20 cellular contexts compared by ENCODE assay signal in the genomic region with DNA sequence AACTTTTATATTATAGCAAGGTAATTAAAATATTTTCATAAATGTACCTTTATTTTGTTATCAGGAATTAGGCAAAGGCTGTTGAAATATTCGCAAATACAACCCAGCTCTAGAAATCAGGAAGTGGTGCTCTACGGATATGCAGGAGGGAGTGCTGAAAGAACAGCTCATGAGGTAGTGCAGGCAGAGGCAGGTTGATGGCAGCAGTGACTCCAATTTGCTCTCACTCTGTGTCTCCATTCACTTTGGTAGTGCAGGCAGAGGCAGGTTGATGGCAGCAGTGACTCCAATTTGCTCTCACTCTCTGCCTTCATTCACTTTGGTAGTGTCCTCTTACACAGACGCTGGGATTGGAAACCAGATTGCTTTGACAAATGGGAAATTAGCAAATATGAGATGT.
DNase-seq lines count a peak whose midpoint lies in the region; ATAC-seq and TF ChIP-seq lines count a peak whose summit lies in the region.
"Had no signal": no experiment of that assay in that cellular context is flagged by ENCODE, and none has a peak within 500 bp of the region (broad histone marks: within the 10 kb centered on the region; RNA-seq: fewer than 3 reads in every experiment).

No MANE protein-coding gene starts in this region.

- H3K27ac ChIP-seq in SK-N-SH (ENCODE audit: low read depth in 2 of 2, low read length in 1 of 2) (no peak overlapping the region), mesendoderm (ENCODE audit: low read depth, low read length) (no peak overlapping the region)
- H3K27ac ChIP-seq: adrenal gland, esophagus muscularis mucosa, RWPE1 had no signal

- H4K8ac ChIP-seq in mesendoderm (ENCODE audit: low read depth, low read length), result no peak overlapping the region

- CTCF ChIA-PET in SK-N-SH (lab: Yijun Ruan, JAX), result no interaction called here

- no peaks in the 10 kb centered on the region for H3K79me1 ChIP-seq in mesendoderm (ENCODE audit: low read length)

- no peaks in the 10 kb centered on the region for H3K9me3 ChIP-seq in SK-N-SH
- H3K9me3 ChIP-seq: adrenal gland, esophagus muscularis mucosa, MG63 had no signal

- H3K4me1 ChIP-seq in SK-N-SH (ENCODE audit: control insufficient read depth in 1 of 2, insufficient read depth in 2 of 2, low read depth in 1 of 2, low read length in 1 of 2), result no peaks in the 10 kb centered on the region
- H3K4me1 ChIP-seq in mesendoderm (ENCODE audit: control insufficient read depth, low read depth, low read length), result no peaks in the 10 kb centered on the region
- H3K4me1 ChIP-seq: adrenal gland, esophagus muscularis mucosa had no signal

- H3K56ac ChIP-seq in mesendoderm (ENCODE audit: low read length), result no peak overlapping the region

- H2BK15ac ChIP-seq in mesendoderm (replicated peaks; ENCODE audit: low read depth), result no peak overlapping the region

- H3K79me2 ChIP-seq in SK-N-SH (ENCODE audit: insufficient read depth) (no peaks in the 10 kb centered on the region), mesendoderm (ENCODE audit: control insufficient read depth, insufficient read depth, low read length) (no peaks in the 10 kb centered on the region)

- H3K18ac ChIP-seq in mesendoderm (ENCODE audit: low read length), result no peak overlapping the region

- H4K20me1 ChIP-seq in SK-N-SH (ENCODE audit: insufficient read depth), result no peaks in the 10 kb centered on the region

- no peaks in the 10 kb centered on the region for H3K27me3 ChIP-seq in SK-N-SH (ENCODE audit: insufficient read depth)
- H3K27me3 ChIP-seq in mesendoderm (ENCODE audit: insufficient read depth, low read length, poor library complexity), result no peaks in the 10 kb centered on the region
- H3K27me3 ChIP-seq: adrenal gland, esophagus muscularis mucosa, MG63 had no signal

- H3K9me2 ChIP-seq in SK-N-SH, result no peaks in the 10 kb centered on the region

- TF ChIP-seq EP300 in SK-N-SH (IDR thresholded peaks at IDR 0.05; ENCODE audit: borderline replicate concordance in 1 of 2, low read depth in 1 of 2, low read length in 1 of 2), result no peak

- peak; percentile 36 for DNase-seq in ELF-1 (ENCODE audit: low read depth, low spot score)
- DNase-seq in M059J (ENCODE audit: low read depth), result peak; percentile 40
- no peak for DNase-seq in SK-N-SH
- DNase-seq in mesendoderm, result peak; percentile 67
- DNase-seq in NCI-H2196 (lab: John Stamatoyannopoulos, UW; ENCODE audit: unreplicated experiment), result no peak
- DNase-seq: activated CD4-positive, alpha-beta T cell treated with anti-CD3 and anti-CD28 coated beads, Interleukin-2, amount 50 U/mL, for 4 hours; activated T-cell treated with anti-CD3 and anti-CD28 coated beads, Interleukin-2, amount 50 U/mL, for 72 hours; adrenal gland; CD8-positive, alpha-beta memory T cell; left ventricle myocardium superior; MG63; NCI-H446 treated with DMSO at 0.1 percent for 48 hours; stimulated activated naive CD4-positive, alpha-beta T cell treated with Interleukin-2 at 50 U/mL for 16 hours; T1000 had no signal

- no peaks in the 10 kb centered on the region for H3K36me3 ChIP-seq in SK-N-SH (replicated peaks in 1 of 2; ENCODE audit: control insufficient read depth in 1 of 2, insufficient read depth in 2 of 2, low read length in 1 of 2)
- H3K36me3 ChIP-seq in mesendoderm (ENCODE audit: control insufficient read depth, insufficient read depth, low read length), result no peaks in the 10 kb centered on the region
- H3K36me3 ChIP-seq: adrenal gland, esophagus muscularis mucosa, MG63 had no signal

- no peak overlapping the region for H2BK5ac ChIP-seq in mesendoderm (ENCODE audit: low read length)

- WGBS in SK-N-SH (ENCODE audit: low lambda C conversion rate), result 43% methylated on average over 3 of the region's 3 CpGs
- no CpG with 5 or more reads among the region's 3 CpGs for WGBS in mesendoderm (ENCODE audit: extremely low coverage, insufficient coverage, low lambda C conversion rate)

- H3K4me3 ChIP-seq in SK-N-SH (ENCODE audit: low read depth in 2 of 2, low read length in 1 of 2) (no peak overlapping the region), mesendoderm (ENCODE audit: low read length) (no peak overlapping the region)
- H3K4me3 ChIP-seq: adrenal gland, esophagus muscularis mucosa, MG63 had no signal

- TF ChIP-seq CTCF in SK-N-SH (IDR thresholded peaks at IDR 0.05), result no peak

- no peak for ATAC-seq in HG03521 (IDR thresholded peaks at IDR 0.05; ENCODE audit: unreplicated experiment)
- no peak for ATAC-seq in HG03280 (IDR thresholded peaks at IDR 0.05; ENCODE audit: unreplicated experiment)
- ATAC-seq: activated T-cell treated with anti-CD3 and anti-CD28 coated beads, Interleukin-2, amount 50 U/mL, for 72 hours; left ventricle myocardium superior; natural killer cell treated with Interleukin-12 subunit alpha and Interleukin-12 subunit beta and Interleukin-15 and Interleukin-18, amount 100 ng/mL, for 72 hours; sciatic nerve had no signal

- H2AK5ac ChIP-seq in mesendoderm (ENCODE audit: low read length), result no peak overlapping the region

- H2BK120ac ChIP-seq in mesendoderm (ENCODE audit: low read depth, low read length), result no peak overlapping the region

- H3K4ac ChIP-seq in mesendoderm (ENCODE audit: low read depth, low read length), result no peak overlapping the region

- no peaks in the 10 kb centered on the region for H3F3A ChIP-seq in SK-N-SH (replicated peaks; ENCODE audit: insufficient read depth)

- POLR2A ChIA-PET in SK-N-SH (lab: Yijun Ruan, JAX), result no interaction called here

- no peak overlapping the region for H3K23ac ChIP-seq in mesendoderm (ENCODE audit: low read length)

- TF ChIP-seq RAD21 in SK-N-SH (IDR thresholded peaks at IDR 0.05; ENCODE audit: low read length), result 0 out of 2 replicates have a peak, but pooled peaks have one; percentile 21

- H3K4me2 ChIP-seq in SK-N-SH (no peak overlapping the region), mesendoderm (ENCODE audit: low read length) (no peak overlapping the region)

- no peak overlapping the region for H4K5ac ChIP-seq in mesendoderm (ENCODE audit: low read length)

- H2AFZ ChIP-seq in SK-N-SH (ENCODE audit: low read depth), result no peak overlapping the region

- H3K9ac ChIP-seq in SK-N-SH (no peak overlapping the region), mesendoderm (ENCODE audit: low read length) (no peak overlapping the region)

TF ChIP-seq in SK-N-SH, 30 proteins besides CTCF, POLR2A, EP300 and RAD21:
- TF ChIP-seq, protein P1, sequence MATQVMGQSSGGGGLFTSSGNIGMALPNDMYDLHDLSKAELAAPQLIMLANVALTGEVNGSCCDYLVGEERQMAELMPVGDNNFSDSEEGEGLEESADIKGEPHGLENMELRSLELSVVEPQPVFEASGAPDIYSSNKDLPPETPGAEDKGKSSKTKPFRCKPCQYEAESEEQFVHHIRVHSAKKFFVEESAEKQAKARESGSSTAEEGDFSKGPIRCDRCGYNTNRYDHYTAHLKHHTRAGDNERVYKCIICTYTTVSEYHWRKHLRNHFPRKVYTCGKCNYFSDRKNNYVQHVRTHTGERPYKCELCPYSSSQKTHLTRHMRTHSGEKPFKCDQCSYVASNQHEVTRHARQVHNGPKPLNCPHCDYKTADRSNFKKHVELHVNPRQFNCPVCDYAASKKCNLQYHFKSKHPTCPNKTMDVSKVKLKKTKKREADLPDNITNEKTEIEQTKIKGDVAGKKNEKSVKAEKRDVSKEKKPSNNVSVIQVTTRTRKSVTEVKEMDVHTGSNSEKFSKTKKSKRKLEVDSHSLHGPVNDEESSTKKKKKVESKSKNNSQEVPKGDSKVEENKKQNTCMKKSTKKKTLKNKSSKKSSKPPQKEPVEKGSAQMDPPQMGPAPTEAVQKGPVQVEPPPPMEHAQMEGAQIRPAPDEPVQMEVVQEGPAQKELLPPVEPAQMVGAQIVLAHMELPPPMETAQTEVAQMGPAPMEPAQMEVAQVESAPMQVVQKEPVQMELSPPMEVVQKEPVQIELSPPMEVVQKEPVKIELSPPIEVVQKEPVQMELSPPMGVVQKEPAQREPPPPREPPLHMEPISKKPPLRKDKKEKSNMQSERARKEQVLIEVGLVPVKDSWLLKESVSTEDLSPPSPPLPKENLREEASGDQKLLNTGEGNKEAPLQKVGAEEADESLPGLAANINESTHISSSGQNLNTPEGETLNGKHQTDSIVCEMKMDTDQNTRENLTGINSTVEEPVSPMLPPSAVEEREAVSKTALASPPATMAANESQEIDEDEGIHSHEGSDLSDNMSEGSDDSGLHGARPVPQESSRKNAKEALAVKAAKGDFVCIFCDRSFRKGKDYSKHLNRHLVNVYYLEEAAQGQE (IDR thresholded peaks at IDR 0.05; ENCODE audit: low read depth, low read length), result peak; percentile 89
- no peak for TF ChIP-seq RXRA (IDR thresholded peaks at IDR 0.05; ENCODE audit: borderline replicate concordance, low read depth)

Comparison
In these comparisons a context has a peak if more than half of its experiments do, and no peak if none do; other contexts are left out.
1. DNase-seq: peak in ELF-1 (single experiment), M059J (single experiment) and mesendoderm (single experiment); none in SK-N-SH (single experiment) and NCI-H2196 (single experiment).